Comparison of ENCODE assay signal across 8 cellular contexts in genomic region chr5:150081541-150082283, GRCh38. TPM values are rescaled to one million over a fixed set of nuclear protein-coding genes. Genes with fewer than 3 reads are reported as not detected.
DNase-seq lines count a peak whose midpoint lies in the region; ATAC-seq and TF ChIP-seq lines count a peak whose summit lies in the region.

No MANE protein-coding gene starts in this region.

- H3K27me3 ChIP-seq in left lung (no peaks in the 10 kb centered on the region), upper lobe of right lung (no peaks in the 10 kb centered on the region)

- H3K36me3 ChIP-seq in left lung (peaks cover 0 to 30% of the 10 kb centered on the region in 2 donors), upper lobe of right lung (no peaks in the 10 kb centered on the region)

- H3K4me3 ChIP-seq in left lung = peak overlapping the region in 1 of 2 donors; percentile 46
- H3K4me3 ChIP-seq in upper lobe of right lung = peak overlapping the region; percentile 14

- H3K4me1 ChIP-seq in left lung (peaks cover 6 to 24% of the 10 kb centered on the region in 2 donors), upper lobe of right lung (peaks cover 10% of the 10 kb centered on the region)

- H3K27ac ChIP-seq in left lung (peak overlapping the region in 1 of 2 donors; percentile 68), upper lobe of right lung (peak overlapping the region; percentile 42)

- TF ChIP-seq CTCF in left lung (IDR thresholded peaks at IDR 0.05) (no peak), upper lobe of right lung (IDR thresholded peaks at IDR 0.05) (no peak)

- DNase-seq in UCSD-AML1 (lab: John Stamatoyannopoulos, UW; ENCODE audit: unreplicated experiment) (peak; percentile 93), left lung (peak; percentile 84 to 89), upper lobe of right lung (peak; percentile 91), NCI-H2171 treated with DMSO at 0.1 percent for 48 hours (lab: John Stamatoyannopoulos, UW) (no peak), NCI-H69 (lab: John Stamatoyannopoulos, UW) (no peak), NCI-H1105 (lab: John Stamatoyannopoulos, UW) (no peak)

- peak; percentile 72 for ATAC-seq in GM19025 (IDR thresholded peaks at IDR 0.05; ENCODE audit: low read depth, unreplicated experiment)
- peak; percentile 84 for ATAC-seq in HG03045 (IDR thresholded peaks at IDR 0.05; ENCODE audit: unreplicated experiment)
- ATAC-seq in left lung = peak; percentile 87
- peak; percentile 92 for ATAC-seq in upper lobe of right lung

- intact Hi-C loops in left lung (cut with DNase I) (no loop called here), upper lobe of right lung (cut with DNase I) (no loop called here)

- H3K9me3 ChIP-seq in left lung (no peaks in the 10 kb centered on the region), upper lobe of right lung (no peaks in the 10 kb centered on the region)

RNA-seq across cellular contexts. Expression of gene CSF1R, which starts 4.6 kb away (rescaled TPM):
- total RNA-seq in left lung (10 to 100 TPM; 52.8 to 93.1 TPM), upper lobe of right lung (48.7 TPM)

Comparison
In these comparisons a context has a peak if more than half of its experiments do, and no peak if none do; other contexts are left out.
1. DNase-seq: peak in UCSD-AML1 (single experiment), left lung (2 of 2) and upper lobe of right lung (single experiment); none in NCI-H2171 treated with DMSO at 0.1 percent for 48 hours (single experiment), NCI-H69 (single experiment) and NCI-H1105 (single experiment).
2. Peak in every context shown above with its lines, with median percentiles within 50 percentile points of each other: ATAC-seq.